8 cellular contexts compared by ENCODE assay signal in genomic region chr5:128674837-128675446, GRCh38.
DNase-seq lines count a peak whose midpoint lies in the region; ATAC-seq, FAIRE-seq and TF ChIP-seq lines count a peak whose summit lies in the region.

No MANE protein-coding gene starts in this region.

- WGBS in small intestine, 3 donors = 14 to 51% (median 36%) methylated on average over 3 of the region's 3 CpGs

- intact Hi-C loops in Right ventricle myocardium superior (cut with DNase I) = no loop called here

- no peaks in the 10 kb centered on the region for H3K27me3 Mint-ChIP-seq in natural killer cell treated with Interleukin-12 subunit alpha and Interleukin-12 subunit beta and Interleukin-15 and Interleukin-18, amount 100 ng/mL, for 72 hours

- no peak for ATAC-seq in Right ventricle myocardium superior (ENCODE audit: poor library complexity)
- no peak for ATAC-seq in natural killer cell treated with Interleukin-12 subunit alpha and Interleukin-12 subunit beta and Interleukin-15 and Interleukin-18, amount 100 ng/mL, for 72 hours

- no peak overlapping the region for H3K27ac ChIP-seq in cardiac muscle cell
- H3K27ac ChIP-seq in small intestine (ENCODE audit: low read depth in 1 of 2, low read length in 1 of 2) = no peak overlapping the region

- no peak overlapping the region for H3K4me3 Mint-ChIP-seq in natural killer cell treated with Interleukin-12 subunit alpha and Interleukin-12 subunit beta and Interleukin-15 and Interleukin-18, amount 100 ng/mL, for 72 hours

- no peaks in the 10 kb centered on the region for H3K4me1 Mint-ChIP-seq in natural killer cell treated with Interleukin-12 subunit alpha and Interleukin-12 subunit beta and Interleukin-15 and Interleukin-18, amount 100 ng/mL, for 72 hours (ENCODE audit: low read depth in 2 of 2)

- no peak overlapping the region for H3K27ac Mint-ChIP-seq in natural killer cell treated with Interleukin-12 subunit alpha and Interleukin-12 subunit beta and Interleukin-15 and Interleukin-18, amount 100 ng/mL, for 72 hours

- H3K4me1 ChIP-seq in cardiac muscle cell (ENCODE audit: low read depth) = no peaks in the 10 kb centered on the region
- no peaks in the 10 kb centered on the region for H3K4me1 ChIP-seq in small intestine (ENCODE audit: control insufficient read depth in 2 of 2, insufficient read depth in 1 of 2, low read depth in 1 of 2, low read length in 1 of 2)

- H3K36me3 ChIP-seq in cardiac muscle cell (no peaks in the 10 kb centered on the region), small intestine (ENCODE audit: control insufficient read depth in 2 of 2, insufficient read depth in 2 of 2, low read length in 2 of 2) (no peaks in the 10 kb centered on the region)

- no peak for TF ChIP-seq EP300 in Ishikawa (IDR thresholded peaks at IDR 0.05; ENCODE audit: borderline replicate concordance)

- no peaks in the 10 kb centered on the region for H3K36me3 Mint-ChIP-seq in natural killer cell treated with Interleukin-12 subunit alpha and Interleukin-12 subunit beta and Interleukin-15 and Interleukin-18, amount 100 ng/mL, for 72 hours

- peaks cover 13% of the 10 kb centered on the region for H3K9me3 Mint-ChIP-seq in natural killer cell treated with Interleukin-12 subunit alpha and Interleukin-12 subunit beta and Interleukin-15 and Interleukin-18, amount 100 ng/mL, for 72 hours

- no peak overlapping the region for H3K4me3 ChIP-seq in cardiac muscle cell
- H3K4me3 ChIP-seq in small intestine (ENCODE audit: low read depth in 1 of 2, low read length in 2 of 2) = no peak overlapping the region

- TF ChIP-seq RAD21 in Ishikawa (IDR thresholded peaks at IDR 0.05; ENCODE audit: low read depth) = peak; percentile 74

- no peaks in the 10 kb centered on the region for H3K27me3 ChIP-seq in cardiac muscle cell
- no peaks in the 10 kb centered on the region for H3K27me3 ChIP-seq in small intestine (ENCODE audit: control insufficient read depth in 2 of 2, insufficient read depth in 2 of 2, low read length in 2 of 2)

- no peak for TF ChIP-seq POLR2A in H54 (IDR thresholded peaks at IDR 0.05; ENCODE audit: low read depth, low read length)

- DNase-seq in cardiac muscle cell (ENCODE audit: low read depth in 1 of 2, low spot score in 1 of 2) = peak in 1 of 2 donors; percentile 68
- DNase-seq in Right ventricle myocardium superior = no peak
- DNase-seq in H54 (ENCODE audit: insufficient read length, low spot score) = peak; percentile 8
- peak; percentile 33 for DNase-seq in UCSD-AML1 (lab: John Stamatoyannopoulos, UW; ENCODE audit: unreplicated experiment)
- peak; percentile 46 for DNase-seq in fibroblast of gingiva (ENCODE audit: low read depth)
- DNase-seq in small intestine = peak; percentile 55
- no peak for DNase-seq in natural killer cell treated with Interleukin-12 subunit alpha and Interleukin-12 subunit beta and Interleukin-15 and Interleukin-18, amount 100 ng/mL, for 72 hours (ENCODE audit: low spot score)

- FAIRE-seq in H54 (lab: Jason Lieb, UNC) = peak; percentile 73
- no peak for FAIRE-seq in small intestine (lab: Jason Lieb, UNC)

- TF ChIP-seq CTCF in cardiac muscle cell (IDR thresholded peaks at IDR 0.05; ENCODE audit: low read depth, low read length) = peak; percentile 84

- H3K9me3 ChIP-seq in cardiac muscle cell (ENCODE audit: low read depth) = no peaks in the 10 kb centered on the region
- no peaks in the 10 kb centered on the region for H3K9me3 ChIP-seq in small intestine (ENCODE audit: control insufficient read depth, low read depth)

TF ChIP-seq in Ishikawa, 13 proteins besides CTCF, POLR2A, EP300 and RAD21:
- TF ChIP-seq REST (IDR thresholded peaks at IDR 0.05; ENCODE audit: low read depth) (no peak), USF1 (IDR thresholded peaks at IDR 0.05) (no peak), TAF1 (IDR thresholded peaks at IDR 0.05; ENCODE audit: low read depth) (no peak), CREB1 (IDR thresholded peaks at IDR 0.05; ENCODE audit: low read depth) (no peak), EGR1 (IDR thresholded peaks at IDR 0.05) (no peak), TEAD4 (IDR thresholded peaks at IDR 0.05) (no peak), YY1 (IDR thresholded peaks at IDR 0.05; ENCODE audit: low read depth) (no peak), MAX (IDR thresholded peaks at IDR 0.05) (no peak), NFIC (IDR thresholded peaks at IDR 0.05) (no peak), CEBPB (IDR thresholded peaks at IDR 0.05) (no peak), ZBTB7A (IDR thresholded peaks at IDR 0.05; ENCODE audit: low read depth) (no peak), TCF12 (IDR thresholded peaks at IDR 0.05; ENCODE audit: low read depth) (no peak), FOXM1 (IDR thresholded peaks at IDR 0.05; ENCODE audit: borderline replicate concordance, low read depth) (no peak)

Comparison
In these comparisons a context has a peak if more than half of its experiments do, and no peak if none do; other contexts are left out.
1. DNase-seq: peak in H54 (single experiment), UCSD-AML1 (single experiment), fibroblast of gingiva (single experiment) and small intestine (single experiment); none in Right ventricle myocardium superior (single experiment) and natural killer cell treated with Interleukin-12 subunit alpha and Interleukin-12 subunit beta and Interleukin-15 and Interleukin-18, amount 100 ng/mL, for 72 hours (single experiment).